ENCODE assay signal across 28 cellular contexts in the genomic region with DNA sequence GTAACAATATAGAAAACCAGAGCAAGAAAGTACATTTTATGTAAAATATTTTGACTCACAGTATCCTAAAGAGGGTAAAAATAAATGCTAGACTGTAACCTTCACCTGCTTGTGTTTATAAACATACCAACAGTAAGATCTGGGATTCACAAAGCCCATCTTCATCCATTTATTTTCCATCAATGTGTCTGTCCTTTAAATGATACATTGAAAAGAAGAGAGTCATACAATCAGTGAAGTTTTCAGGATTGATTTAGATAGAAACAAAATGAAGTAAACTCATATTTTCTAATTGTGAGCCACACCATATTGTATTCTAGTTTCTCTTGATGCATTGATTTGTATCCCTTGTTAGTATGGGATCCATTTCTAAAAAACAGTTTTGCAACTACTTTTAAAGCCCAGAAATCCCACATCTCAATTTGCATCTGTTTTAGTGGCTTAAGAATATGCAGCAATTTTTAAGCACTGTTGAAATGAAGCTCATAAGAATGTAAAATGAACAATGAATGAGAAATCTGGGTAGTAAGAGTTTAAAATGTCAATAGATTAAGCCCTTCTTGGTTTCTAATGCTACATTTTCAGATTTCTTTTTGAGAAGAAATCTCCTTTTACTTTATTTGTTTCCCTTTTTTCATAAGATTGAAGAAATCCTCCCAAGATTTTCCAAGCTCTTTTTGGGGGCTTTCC.
"Had no signal": no experiment of that assay in that cellular context is flagged by ENCODE, and none has a peak within 500 bp of the region (broad histone marks: within the 10 kb centered on the region; RNA-seq: fewer than 3 reads in every experiment).

No MANE protein-coding gene starts in this region.

- H3K4me3 Mint-ChIP-seq: activated CD4-positive, alpha-beta memory T cell treated with anti-CD3 and anti-CD28 coated beads, Interleukin-2, amount 10 ng/mL, durations not matched to agents 7 days and 5 days; activated CD4-positive, alpha-beta T cell treated with anti-CD3 and anti-CD28 coated beads, Interleukin-2, amount 10 ng/mL, durations not matched to agents 7 days and 5 days; activated naive CD4-positive, alpha-beta T cell treated with anti-CD3 and anti-CD28 coated beads, Interleukin-2, amount 10 ng/mL, durations not matched to agents 7 days and 5 days; activated naive CD8-positive, alpha-beta T cell treated with anti-CD3 and anti-CD28 coated beads, Interleukin-2, amount 10 ng/mL, durations not matched to agents 7 days and 5 days; activated T-cell treated with anti-CD3 and anti-CD28 coated beads, Interleukin-2, amount 50 U/mL, for 24 hours; activated T-cell treated with anti-CD3 and anti-CD28 coated beads, Interleukin-2, amount 50 U/mL, for 72 hours; brain had no signal

- H3K4me3 ChIP-seq: ascending aorta, breast epithelium, cardiac muscle cell, colonic mucosa, esophagus squamous epithelium, gastroesophageal sphincter, heart right ventricle had no signal

- H3K9me3 ChIP-seq: ascending aorta, breast epithelium, colonic mucosa, esophagus squamous epithelium, gastroesophageal sphincter, heart right ventricle had no signal

- H3K27me3 Mint-ChIP-seq: activated CD4-positive, alpha-beta memory T cell treated with anti-CD3 and anti-CD28 coated beads, Interleukin-2, amount 10 ng/mL, durations not matched to agents 7 days and 5 days; activated CD4-positive, alpha-beta T cell treated with anti-CD3 and anti-CD28 coated beads, Interleukin-2, amount 10 ng/mL, durations not matched to agents 7 days and 5 days; activated naive CD4-positive, alpha-beta T cell treated with anti-CD3 and anti-CD28 coated beads, Interleukin-2, amount 10 ng/mL, durations not matched to agents 7 days and 5 days; activated naive CD8-positive, alpha-beta T cell treated with anti-CD3 and anti-CD28 coated beads, Interleukin-2, amount 10 ng/mL, durations not matched to agents 7 days and 5 days; activated T-cell treated with anti-CD3 and anti-CD28 coated beads, Interleukin-2, amount 50 U/mL, for 24 hours; brain had no signal

- H3K27ac Mint-ChIP-seq: activated CD4-positive, alpha-beta memory T cell treated with anti-CD3 and anti-CD28 coated beads, Interleukin-2, amount 10 ng/mL, durations not matched to agents 7 days and 5 days; activated CD4-positive, alpha-beta T cell treated with anti-CD3 and anti-CD28 coated beads, Interleukin-2, amount 10 ng/mL, durations not matched to agents 7 days and 5 days; activated naive CD4-positive, alpha-beta T cell treated with anti-CD3 and anti-CD28 coated beads, Interleukin-2, amount 10 ng/mL, durations not matched to agents 7 days and 5 days; activated naive CD4-positive, alpha-beta T cell treated with anti-CD3 and anti-CD28 coated beads, Interleukin-2, amount 50 U/mL, for 72 hours; activated naive CD8-positive, alpha-beta T cell treated with anti-CD3 and anti-CD28 coated beads, Interleukin-2, amount 10 ng/mL, durations not matched to agents 7 days and 5 days; activated T-cell treated with anti-CD3 and anti-CD28 coated beads, Interleukin-2, amount 50 U/mL, for 24 hours; activated T-cell treated with anti-CD3 and anti-CD28 coated beads, Interleukin-2, amount 50 U/mL, for 72 hours; brain had no signal

- H3K4me1 ChIP-seq: ascending aorta, breast epithelium, colonic mucosa, esophagus squamous epithelium, gastroesophageal sphincter, heart right ventricle had no signal

- DNase-seq: activated CD4-positive, alpha-beta memory T cell treated with anti-CD3 and anti-CD28 coated beads, Interleukin-2, amount 10 ng/mL, durations not matched to agents 7 days and 5 days; activated CD4-positive, alpha-beta T cell treated with anti-CD3 and anti-CD28 coated beads for 1 hour; activated CD4-positive, alpha-beta T cell treated with anti-CD3 and anti-CD28 coated beads for 4 hours; activated CD4-positive, alpha-beta T cell treated with anti-CD3 and anti-CD28 coated beads, Interleukin-2, amount 10 ng/mL, durations not matched to agents 7 days and 5 days; activated CD4-positive, alpha-beta T cell treated with anti-CD3 and anti-CD28 coated beads, Interleukin-2, amount 50 U/mL, for 4 hours; activated CD8-positive, alpha-beta memory T cell treated with anti-CD3 and anti-CD28 coated beads, Interleukin-2, amount 50 U/mL, for 48 hours; activated gamma-delta T cell; activated naive CD4-positive, alpha-beta T cell; activated naive CD4-positive, alpha-beta T cell treated with anti-CD3 and anti-CD28 coated beads, Interleukin-2, amount 10 ng/mL, durations not matched to agents 7 days and 5 days; activated naive CD8-positive, alpha-beta T cell treated with anti-CD3 and anti-CD28 coated beads, Interleukin-2, amount 10 ng/mL, durations not matched to agents 7 days and 5 days; activated T-cell treated with anti-CD3 and anti-CD28 coated beads for 4 hours; activated T-cell treated with anti-CD3 and anti-CD28 coated beads, Interleukin-2, amount 50 U/mL, for 24 hours; activated T-cell treated with anti-CD3 and anti-CD28 coated beads, Interleukin-2, amount 50 U/mL, for 72 hours; central memory CD4-positive, alpha-beta T cell; cerebellar nuclear complex; colonic mucosa; effector CD8-positive, alpha-beta T cell; esophagus squamous epithelium; foreskin melanocyte; heart right ventricle; T-helper 2 cell had no signal

- H3K27ac ChIP-seq: ascending aorta, breast epithelium, cardiac muscle cell, colonic mucosa, epithelial cell of prostate, esophagus squamous epithelium, gastroesophageal sphincter, heart right ventricle had no signal

- H3K27me3 ChIP-seq: ascending aorta, breast epithelium, cardiac muscle cell, colonic mucosa, esophagus squamous epithelium, gastroesophageal sphincter, heart right ventricle had no signal

- H3K36me3 ChIP-seq: ascending aorta, breast epithelium, cardiac muscle cell, colonic mucosa, esophagus squamous epithelium, gastroesophageal sphincter, heart right ventricle had no signal

- H3K4me1 Mint-ChIP-seq: activated CD4-positive, alpha-beta memory T cell treated with anti-CD3 and anti-CD28 coated beads, Interleukin-2, amount 10 ng/mL, durations not matched to agents 7 days and 5 days; activated CD4-positive, alpha-beta T cell treated with anti-CD3 and anti-CD28 coated beads, Interleukin-2, amount 10 ng/mL, durations not matched to agents 7 days and 5 days; activated naive CD4-positive, alpha-beta T cell treated with anti-CD3 and anti-CD28 coated beads, Interleukin-2, amount 10 ng/mL, durations not matched to agents 7 days and 5 days; activated naive CD8-positive, alpha-beta T cell treated with anti-CD3 and anti-CD28 coated beads, Interleukin-2, amount 10 ng/mL, durations not matched to agents 7 days and 5 days; brain had no signal

- H3K36me3 Mint-ChIP-seq: activated naive CD4-positive, alpha-beta T cell treated with anti-CD3 and anti-CD28 coated beads, Interleukin-2, amount 10 ng/mL, durations not matched to agents 7 days and 5 days; activated naive CD4-positive, alpha-beta T cell treated with anti-CD3 and anti-CD28 coated beads, Interleukin-2, amount 50 U/mL, for 72 hours; activated naive CD8-positive, alpha-beta T cell treated with anti-CD3 and anti-CD28 coated beads, Interleukin-2, amount 10 ng/mL, durations not matched to agents 7 days and 5 days; brain had no signal
